Comparison of ENCODE assay signal across 14 cellular contexts in genomic region chrX:65686246-65686645, GRCh38. TPM values are rescaled to one million over a fixed set of nuclear protein-coding genes. Genes with fewer than 3 reads are reported as not detected.
DNase-seq lines count a peak whose midpoint lies in the region; ATAC-seq, FAIRE-seq and TF ChIP-seq lines count a peak whose summit lies in the region.
"Had no signal": no experiment of that assay in that cellular context is flagged by ENCODE, and none has a peak within 500 bp of the region (broad histone marks: within the 10 kb centered on the region; RNA-seq: fewer than 3 reads in every experiment).

No MANE protein-coding gene starts in this region.

- no peak for ATAC-seq in Right ventricle myocardium inferior

- TF ChIP-seq POLR2A in spleen (IDR thresholded peaks at IDR 0.05): no peak

- POLR2A ChIA-PET in activated CD4-positive, alpha-beta memory T cell treated with anti-CD3 and anti-CD28 coated beads for 36 hours (lab: Charles Lee): interaction anchor here (1.0 to 2.8 kb wide), 5 partner anchors 12 to 85 kb away, joined by 3 to 19 read pairs (median 5); partner anchors contain the start of gene MSN
- POLR2A ChIA-PET in activated CD4-positive, alpha-beta memory T cell treated with anti-CD3 and anti-CD28 coated beads, Interleukin-2, amount 10 ng/mL, durations not matched to agents 7 days and 5 days (lab: Charles Lee): interaction anchor here (0.8 to 1.8 kb wide), 5 partner anchors 10 to 84 kb away, joined by 3 to 6 read pairs (median 5); no protein-coding TSS in a partner anchor
- POLR2A ChIA-PET in HEK293T (lab: Yijun Ruan, JAX): no interaction called here

- H3K79me2 ChIP-seq in OCI-LY1 (ENCODE audit: insufficient read depth, low read length): peaks cover 68% of the 10 kb centered on the region

- no peak overlapping the region for H3K9ac ChIP-seq in OCI-LY1 (ENCODE audit: low read length)

- FAIRE-seq in RCC 7860 (lab: Jason Lieb, UNC): no peak

- H3K27me3 ChIP-seq in OCI-LY1 (ENCODE audit: insufficient read depth, low read length) (no peaks in the 10 kb centered on the region), spleen (replicated peaks in 1 of 7) (no peaks in the 10 kb centered on the region)
- H3K27me3 ChIP-seq: uterus had no signal

- H3K27ac ChIP-seq in OCI-LY1 (ENCODE audit: low read depth, low read length, poor library complexity, severe bottlenecking): peak overlapping the region; percentile 51
- H3K27ac ChIP-seq in spleen: peak overlapping the region; percentile 17 to 88 (median 54)

- H3K4me1 ChIP-seq in OCI-LY1 (ENCODE audit: insufficient read depth, low read length, severe bottlenecking) (peaks cover 64% of the 10 kb centered on the region), spleen (peaks cover 55 to 99% (median 93%) of the 10 kb centered on the region in 6 donors)

- peaks cover 15% of the 10 kb centered on the region for H3K36me3 Mint-ChIP-seq in activated CD4-positive, alpha-beta memory T cell treated with anti-CD3 and anti-CD28 coated beads for 36 hours
- peaks cover 53% of the 10 kb centered on the region for H3K36me3 Mint-ChIP-seq in activated CD4-positive, alpha-beta memory T cell treated with anti-CD3 and anti-CD28 coated beads, Interleukin-2, amount 10 ng/mL, durations not matched to agents 7 days and 5 days (ENCODE audit: low read depth)
- H3K36me3 Mint-ChIP-seq in endothelial cell (ENCODE audit: low read depth, unreplicated experiment): peaks cover 5% of the 10 kb centered on the region

- CTCF ChIA-PET in activated CD4-positive, alpha-beta memory T cell treated with anti-CD3 and anti-CD28 coated beads for 36 hours (lab: Charles Lee): interaction anchor here (1.0 to 1.3 kb wide), 4 partner anchors 11 to 300 kb away, joined by 3 to 5 read pairs (median 3); no protein-coding TSS in a partner anchor
- CTCF ChIA-PET in activated CD4-positive, alpha-beta memory T cell treated with anti-CD3 and anti-CD28 coated beads, Interleukin-2, amount 10 ng/mL, durations not matched to agents 7 days and 5 days (lab: Charles Lee): interaction anchor here (1.1 to 1.9 kb wide), 5 partner anchors 10 to 37 kb away, joined by 3 to 5 read pairs (median 3); no protein-coding TSS in a partner anchor
- CTCF ChIA-PET in HEK293T (lab: Yijun Ruan, JAX): no interaction called here

- H3K4me2 ChIP-seq in OCI-LY1 (ENCODE audit: low read length): no peak overlapping the region; the same call in 1 of the 2 replicates

- no peaks in the 10 kb centered on the region for H4K20me1 ChIP-seq in OCI-LY1 (ENCODE audit: insufficient read depth, low read length)

- H3F3A ChIP-seq in OCI-LY1 (ENCODE audit: insufficient read depth, low read length): no peaks in the 10 kb centered on the region

- no peak for DNase-seq in activated CD4-positive, alpha-beta memory T cell treated with anti-CD3 and anti-CD28 coated beads for 36 hours
- no peak for DNase-seq in activated CD4-positive, alpha-beta memory T cell treated with anti-CD3 and anti-CD28 coated beads, Interleukin-2, amount 10 ng/mL, durations not matched to agents 7 days and 5 days
- DNase-seq in endothelial cell (ENCODE audit: low spot score): no peak
- DNase-seq in spleen: no peak
- no peak for DNase-seq in HEK293T (ENCODE audit: extremely low spot score)
- DNase-seq in Right ventricle myocardium inferior (ENCODE audit: missing footprints): no peak
- DNase-seq in RCC 7860 (ENCODE audit: low spot score): no peak
- DNase-seq: amygdala; glutamatergic neuron; Kasumi-1; stimulated activated CD4-positive, alpha-beta T cell treated with anti-CD3 and anti-CD28 coated beads, Interleukin-12 subunit alpha, Interleukin-12 subunit beta, amount 100 ng/mL, for 4 hours; SW 1271; uterus had no signal

- H2AFZ ChIP-seq in OCI-LY1 (ENCODE audit: low read length): no peak overlapping the region

- no peaks in the 10 kb centered on the region for H3K27me3 Mint-ChIP-seq in activated CD4-positive, alpha-beta memory T cell treated with anti-CD3 and anti-CD28 coated beads for 36 hours
- H3K27me3 Mint-ChIP-seq in activated CD4-positive, alpha-beta memory T cell treated with anti-CD3 and anti-CD28 coated beads, Interleukin-2, amount 10 ng/mL, durations not matched to agents 7 days and 5 days: no peaks in the 10 kb centered on the region
- peaks cover 1% of the 10 kb centered on the region for H3K27me3 Mint-ChIP-seq in endothelial cell (ENCODE audit: unreplicated experiment)

- H3K36me3 ChIP-seq in OCI-LY1 (ENCODE audit: insufficient read depth, low read length) (0 out of 2 replicates have a peak, but pooled peaks cover 4% of the 10 kb centered on the region), spleen (peaks cover 0 to 14% (median 0%) of the 10 kb centered on the region in 6 donors)
- H3K36me3 ChIP-seq: uterus had no signal

- intact Hi-C loops in activated CD4-positive, alpha-beta memory T cell treated with anti-CD3 and anti-CD28 coated beads for 36 hours (cut with micrococcal nuclease): no loop called here
- intact Hi-C loops in spleen (cut with DNase I; ENCODE audit: low total_unique reads) (no loop called here), Right ventricle myocardium inferior (cut with DNase I) (no loop called here)

- TF ChIP-seq CTCF in OCI-LY1 (IDR thresholded peaks at IDR 0.05; ENCODE audit: low read length) (no peak), endothelial cell (IDR thresholded peaks at IDR 0.05; ENCODE audit: unreplicated experiment) (no peak), spleen (IDR thresholded peaks at IDR 0.05 in 8 of 11, conservative IDR thresholded peaks at IDR 0.05 in 3 of 11) (no peak)

- H3K4me1 Mint-ChIP-seq in activated CD4-positive, alpha-beta memory T cell treated with anti-CD3 and anti-CD28 coated beads for 36 hours (ENCODE audit: low read depth): peaks cover 94% of the 10 kb centered on the region
- peaks cover 92% of the 10 kb centered on the region for H3K4me1 Mint-ChIP-seq in activated CD4-positive, alpha-beta memory T cell treated with anti-CD3 and anti-CD28 coated beads, Interleukin-2, amount 10 ng/mL, durations not matched to agents 7 days and 5 days
- peaks cover 48% of the 10 kb centered on the region for H3K4me1 Mint-ChIP-seq in endothelial cell (ENCODE audit: unreplicated experiment)

- H3K4me3 ChIP-seq in OCI-LY1 (ENCODE audit: low read depth, low read length, poor library complexity, severe bottlenecking) (no peak overlapping the region), spleen (no peak overlapping the region)
- H3K4me3 ChIP-seq: uterus had no signal

- no peaks in the 10 kb centered on the region for H3K9me2 ChIP-seq in OCI-LY1 (ENCODE audit: low read depth, low read length)

- H3K9me3 ChIP-seq in OCI-LY1 (ENCODE audit: low read length): no peaks in the 10 kb centered on the region
- H3K9me3 ChIP-seq in spleen: no peaks in the 10 kb centered on the region
- H3K9me3 ChIP-seq: uterus had no signal

- H3K9me3 Mint-ChIP-seq in activated CD4-positive, alpha-beta memory T cell treated with anti-CD3 and anti-CD28 coated beads for 36 hours: no peaks in the 10 kb centered on the region
- H3K9me3 Mint-ChIP-seq in activated CD4-positive, alpha-beta memory T cell treated with anti-CD3 and anti-CD28 coated beads, Interleukin-2, amount 10 ng/mL, durations not matched to agents 7 days and 5 days: no peaks in the 10 kb centered on the region
- H3K9me3 Mint-ChIP-seq in endothelial cell (ENCODE audit: unreplicated experiment): no peaks in the 10 kb centered on the region

- no peak overlapping the region for H3K4me3 Mint-ChIP-seq in activated CD4-positive, alpha-beta memory T cell treated with anti-CD3 and anti-CD28 coated beads for 36 hours
- no peak overlapping the region for H3K4me3 Mint-ChIP-seq in activated CD4-positive, alpha-beta memory T cell treated with anti-CD3 and anti-CD28 coated beads, Interleukin-2, amount 10 ng/mL, durations not matched to agents 7 days and 5 days
- H3K4me3 Mint-ChIP-seq in endothelial cell (ENCODE audit: unreplicated experiment): no peak overlapping the region

- peak overlapping the region; percentile 89 for H3K27ac Mint-ChIP-seq in activated CD4-positive, alpha-beta memory T cell treated with anti-CD3 and anti-CD28 coated beads for 36 hours
- no peak overlapping the region for H3K27ac Mint-ChIP-seq in activated CD4-positive, alpha-beta memory T cell treated with anti-CD3 and anti-CD28 coated beads, Interleukin-2, amount 10 ng/mL, durations not matched to agents 7 days and 5 days
- H3K27ac Mint-ChIP-seq in endothelial cell (ENCODE audit: unreplicated experiment): peak overlapping the region; percentile 74

TF ChIP-seq in HEK293T, 16 proteins besides CTCF, POLR2A, EP300 and RAD21:
- no peak for TF ChIP-seq FOXK2 (IDR thresholded peaks at IDR 0.05)
- no peak for TF ChIP-seq FOXM1 (IDR thresholded peaks at IDR 0.05; ENCODE audit: borderline replicate concordance)
- TF ChIP-seq L3MBTL2 (conservative IDR thresholded peaks at IDR 0.05): no peak
- no peak for TF ChIP-seq ARNT (IDR thresholded peaks at IDR 0.05)
- TF ChIP-seq BHLHE40 (IDR thresholded peaks at IDR 0.05; ENCODE audit: borderline replicate concordance): no peak
- TF ChIP-seq LEF1 (IDR thresholded peaks at IDR 0.05; ENCODE audit: borderline replicate concordance): no peak
- no peak for TF ChIP-seq ELF4 (IDR thresholded peaks at IDR 0.05)
- TF ChIP-seq CTBP1 (IDR thresholded peaks at IDR 0.05; ENCODE audit: borderline replicate concordance): no peak
- no peak for TF ChIP-seq FOXA1 (IDR thresholded peaks at IDR 0.05)
- no peak for TF ChIP-seq TARDBP (IDR thresholded peaks at IDR 0.05)
- TF ChIP-seq SUZ12 (IDR thresholded peaks at IDR 0.05): no peak
- no peak for TF ChIP-seq PKNOX1 (IDR thresholded peaks at IDR 0.05)
- TF ChIP-seq SP1 (IDR thresholded peaks at IDR 0.05): no peak
- no peak for TF ChIP-seq NFRKB (IDR thresholded peaks at IDR 0.05)
- TF ChIP-seq ZNF384 (IDR thresholded peaks at IDR 0.05): no peak
- no peak for TF ChIP-seq HDGF (IDR thresholded peaks at IDR 0.05; ENCODE audit: borderline replicate concordance)

RNA-seq across cellular contexts. Expression of gene MSN, which starts 18.8 kb away (rescaled TPM):
- total RNA-seq in activated CD4-positive, alpha-beta memory T cell treated with anti-CD3 and anti-CD28 coated beads for 36 hours: 100 to 1,000 TPM; 494 to 502 TPM
- 100 to 1,000 TPM; 632 to 637 TPM for total RNA-seq in activated CD4-positive, alpha-beta memory T cell treated with anti-CD3 and anti-CD28 coated beads, Interleukin-2, amount 10 ng/mL, durations not matched to agents 7 days and 5 days
- 590 TPM for total RNA-seq in endothelial cell (ENCODE audit: unreplicated experiment)
- total RNA-seq in spleen: 100 to 1,000 TPM; 298 to 396 (median 335) TPM
- 100 to 1,000 TPM; 101 to 197 (median 129) TPM for polyA plus RNA-seq in spleen
- total RNA-seq in Right ventricle myocardium inferior: 131 TPM
